In genomic region chr2:11060376-11061169, GRCh38 we compare ENCODE assay signal across 29 cellular contexts.
"Had no signal": no experiment of that assay in that cellular context is flagged by ENCODE, and none has a peak within 500 bp of the region (broad histone marks: within the 10 kb centered on the region; RNA-seq: fewer than 3 reads in every experiment).

No MANE protein-coding gene starts in this region.

- H3K4me2 ChIP-seq: hepatocyte had no signal

- H3K4me3 Mint-ChIP-seq: activated CD4-positive, alpha-beta memory T cell treated with anti-CD3 and anti-CD28 coated beads for 36 hours; activated CD4-positive, alpha-beta T cell treated with anti-CD3 and anti-CD28 coated beads for 36 hours; activated CD4-positive, alpha-beta T cell treated with anti-CD3 and anti-CD28 coated beads, Interleukin-2, amount 10 ng/mL, durations not matched to agents 24 days and 14 days; activated CD8-positive, alpha-beta memory T cell treated with anti-CD3 and anti-CD28 coated beads, Interleukin-2, amount 10 ng/mL, durations not matched to agents 7 days and 5 days; activated CD8-positive, alpha-beta T cell treated with anti-CD3 and anti-CD28 coated beads, Interleukin-2, amount 10 ng/mL, durations not matched to agents 7 days and 5 days; activated naive CD4-positive, alpha-beta T cell treated with anti-CD3 and anti-CD28 coated beads, Interleukin-2, amount 10 ng/mL, durations not matched to agents 7 days and 5 days; activated naive CD8-positive, alpha-beta T cell treated with anti-CD3 and anti-CD28 coated beads, Interleukin-2, amount 10 ng/mL, durations not matched to agents 7 days and 5 days; effector memory CD8-positive, alpha-beta T cell had no signal

- ATAC-seq: activated CD4-positive, alpha-beta T cell treated with anti-CD3 and anti-CD28 coated beads for 36 hours; activated CD8-positive, alpha-beta memory T cell treated with anti-CD3 and anti-CD28 coated beads, Interleukin-2, amount 10 ng/mL, durations not matched to agents 7 days and 5 days; activated CD8-positive, alpha-beta T cell treated with anti-CD3 and anti-CD28 coated beads, Interleukin-2, amount 10 ng/mL, durations not matched to agents 7 days and 5 days; activated naive CD4-positive, alpha-beta T cell treated with anti-CD3 and anti-CD28 coated beads, Interleukin-2, amount 50 U/mL, for 72 hours; body of pancreas; effector memory CD8-positive, alpha-beta T cell; foreskin keratinocyte; gastrocnemius medialis; heart right ventricle had no signal

- H3K9me3 Mint-ChIP-seq: activated CD4-positive, alpha-beta T cell treated with anti-CD3 and anti-CD28 coated beads, Interleukin-2, amount 10 ng/mL, durations not matched to agents 24 days and 14 days had no signal

- H3K4me3 ChIP-seq: body of pancreas, esophagus muscularis mucosa, gastrocnemius medialis, heart right ventricle, hepatocyte had no signal

- H3K36me3 Mint-ChIP-seq: activated CD4-positive, alpha-beta memory T cell treated with anti-CD3 and anti-CD28 coated beads for 36 hours; activated CD8-positive, alpha-beta memory T cell treated with anti-CD3 and anti-CD28 coated beads, Interleukin-2, amount 10 ng/mL, durations not matched to agents 7 days and 5 days; activated naive CD4-positive, alpha-beta T cell treated with anti-CD3 and anti-CD28 coated beads, Interleukin-2, amount 10 ng/mL, durations not matched to agents 7 days and 5 days; activated naive CD8-positive, alpha-beta T cell treated with anti-CD3 and anti-CD28 coated beads, Interleukin-2, amount 10 ng/mL, durations not matched to agents 7 days and 5 days had no signal

- H3K27ac Mint-ChIP-seq: activated CD4-positive, alpha-beta memory T cell treated with anti-CD3 and anti-CD28 coated beads for 36 hours; activated CD4-positive, alpha-beta T cell treated with anti-CD3 and anti-CD28 coated beads for 36 hours; activated CD4-positive, alpha-beta T cell treated with anti-CD3 and anti-CD28 coated beads, Interleukin-2, amount 10 ng/mL, durations not matched to agents 24 days and 14 days; activated CD8-positive, alpha-beta memory T cell treated with anti-CD3 and anti-CD28 coated beads, Interleukin-2, amount 10 ng/mL, durations not matched to agents 7 days and 5 days; activated CD8-positive, alpha-beta T cell treated with anti-CD3 and anti-CD28 coated beads, Interleukin-2, amount 10 ng/mL, durations not matched to agents 7 days and 5 days; activated naive CD4-positive, alpha-beta T cell treated with anti-CD3 and anti-CD28 coated beads, Interleukin-2, amount 10 ng/mL, durations not matched to agents 7 days and 5 days; activated naive CD4-positive, alpha-beta T cell treated with anti-CD3 and anti-CD28 coated beads, Interleukin-2, amount 50 U/mL, for 72 hours; activated naive CD8-positive, alpha-beta T cell treated with anti-CD3 and anti-CD28 coated beads, Interleukin-2, amount 10 ng/mL, durations not matched to agents 7 days and 5 days; effector memory CD8-positive, alpha-beta T cell had no signal

- H3K36me3 ChIP-seq: esophagus muscularis mucosa, gastrocnemius medialis, heart right ventricle had no signal

- H3K27ac ChIP-seq: body of pancreas, esophagus muscularis mucosa, foreskin keratinocyte, gastrocnemius medialis, heart right ventricle, hepatocyte had no signal

- H2AFZ ChIP-seq: hepatocyte had no signal

- H3K4me1 Mint-ChIP-seq: activated CD4-positive, alpha-beta T cell treated with anti-CD3 and anti-CD28 coated beads for 36 hours; activated CD4-positive, alpha-beta T cell treated with anti-CD3 and anti-CD28 coated beads, Interleukin-2, amount 10 ng/mL, durations not matched to agents 24 days and 14 days; activated CD8-positive, alpha-beta memory T cell treated with anti-CD3 and anti-CD28 coated beads, Interleukin-2, amount 10 ng/mL, durations not matched to agents 7 days and 5 days; activated naive CD4-positive, alpha-beta T cell treated with anti-CD3 and anti-CD28 coated beads, Interleukin-2, amount 10 ng/mL, durations not matched to agents 7 days and 5 days; activated naive CD8-positive, alpha-beta T cell treated with anti-CD3 and anti-CD28 coated beads, Interleukin-2, amount 10 ng/mL, durations not matched to agents 7 days and 5 days had no signal

- DNase-seq: activated CD4-positive, alpha-beta memory T cell treated with anti-CD3 and anti-CD28 coated beads for 36 hours; activated CD4-positive, alpha-beta T cell treated with anti-CD3 and anti-CD28 coated beads for 36 hours; activated CD4-positive, alpha-beta T cell treated with anti-CD3 and anti-CD28 coated beads, Interleukin-2, amount 10 ng/mL, durations not matched to agents 24 days and 14 days; activated CD4-positive, CD25-positive, alpha-beta regulatory T cell; activated CD4-positive, CD25-positive, alpha-beta regulatory T cell treated with anti-CD3 and anti-CD28 coated beads, Interleukin-2, amount 50 U/mL, for 72 hours; activated CD8-positive, alpha-beta memory T cell treated with anti-CD3 and anti-CD28 coated beads, Interleukin-2, amount 10 ng/mL, durations not matched to agents 7 days and 5 days; activated CD8-positive, alpha-beta memory T cell treated with anti-CD3 and anti-CD28 coated beads, Interleukin-2, amount 50 U/mL, for 4 hours; activated CD8-positive, alpha-beta T cell treated with anti-CD3 and anti-CD28 coated beads, Interleukin-2, amount 10 ng/mL, durations not matched to agents 7 days and 5 days; activated gamma-delta T cell; activated naive CD4-positive, alpha-beta T cell; activated naive CD4-positive, alpha-beta T cell treated with anti-CD3 and anti-CD28 coated beads, Interleukin-2, amount 10 ng/mL, durations not matched to agents 7 days and 5 days; activated naive CD8-positive, alpha-beta T cell treated with anti-CD3 and anti-CD28 coated beads, Interleukin-2, amount 10 ng/mL, durations not matched to agents 7 days and 5 days; activated T-cell treated with anti-CD3 and anti-CD28 coated beads, Interleukin-2, amount 50 U/mL, for 1 hour; activated T-cell treated with anti-CD3 and anti-CD28 coated beads, Interleukin-2, amount 50 U/mL, for 48 hours; anterior cingulate cortex; body of pancreas; caudate nucleus; cortex of kidney; dermis blood vessel endothelial cell; effector CD4-positive, alpha-beta T cell; effector memory CD8-positive, alpha-beta T cell; erythroblast; foreskin keratinocyte; gastrocnemius medialis; heart right ventricle; T-helper 2 cell had no signal

- H3K27me3 ChIP-seq: body of pancreas had no signal

- H3K4me1 ChIP-seq: body of pancreas, esophagus muscularis mucosa, foreskin keratinocyte, gastrocnemius medialis, heart right ventricle had no signal

- H3K79me2 ChIP-seq: hepatocyte had no signal
